ENCODE assay signal across 20 cellular contexts in the genomic region with DNA sequence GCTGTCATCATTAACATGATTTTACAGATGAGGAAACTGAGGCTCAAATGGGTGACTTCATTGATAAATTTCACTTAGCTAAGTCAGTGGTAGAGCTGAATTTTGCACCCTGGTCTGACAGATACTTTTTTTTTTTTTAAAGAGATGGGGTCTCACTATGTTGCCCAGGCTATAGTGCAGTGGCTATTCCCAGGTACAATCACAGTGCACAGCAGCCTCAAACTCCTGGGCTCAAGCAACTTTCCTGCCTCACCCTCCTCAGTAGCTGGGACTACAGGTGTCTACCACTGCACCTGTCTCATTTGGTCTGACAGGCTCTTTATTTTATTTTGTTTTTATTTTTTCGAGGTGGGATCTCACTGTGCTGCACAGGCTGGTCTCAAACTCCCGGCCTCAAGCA. TPM values are rescaled to one million over a fixed set of nuclear protein-coding genes. Genes with fewer than 3 reads are reported as not detected.
DNase-seq lines count a peak whose midpoint lies in the region; ATAC-seq, FAIRE-seq and TF ChIP-seq lines count a peak whose summit lies in the region.
"Had no signal": no experiment of that assay in that cellular context is flagged by ENCODE, and none has a peak within 500 bp of the region (broad histone marks: within the 10 kb centered on the region; RNA-seq: fewer than 3 reads in every experiment).

No MANE protein-coding gene starts in this region.

- TF ChIP-seq CTCF in HepG2 (CRISPR knock-in tag; IDR thresholded peaks at IDR 0.05): no peak
- no peak for TF ChIP-seq CTCF in right lobe of liver (IDR thresholded peaks at IDR 0.05)
- TF ChIP-seq CTCF in K562 (IDR thresholded peaks at IDR 0.05 in 2 of 3, conservative IDR thresholded peaks at IDR 0.05 in 1 of 3; ENCODE audit: insufficient read depth in 2 of 3, low read depth in 1 of 3, low read length in 3 of 3): no peak
- TF ChIP-seq CTCF in transverse colon (IDR thresholded peaks at IDR 0.05): no peak
- no peak for TF ChIP-seq CTCF in gastroesophageal sphincter (IDR thresholded peaks at IDR 0.05)

- no peak for TF ChIP-seq EP300 in HepG2 (IDR thresholded peaks at IDR 0.05; ENCODE audit: low read depth in 2 of 2, low read length in 2 of 2)
- no peak for TF ChIP-seq EP300 in HepG2 (CRISPR knock-in tag; IDR thresholded peaks at IDR 0.05; ENCODE audit: borderline replicate concordance)
- TF ChIP-seq EP300 in K562 (IDR thresholded peaks at IDR 0.05; ENCODE audit: low read length): no peak
- no peak for TF ChIP-seq EP300 in transverse colon (IDR thresholded peaks at IDR 0.05; ENCODE audit: low read depth)
- TF ChIP-seq EP300 in gastroesophageal sphincter (IDR thresholded peaks at IDR 0.05): no peak

- no peak overlapping the region for H3K4me3 ChIP-seq in HepG2 (replicated peaks in 1 of 3; ENCODE audit: insufficient read depth in 1 of 3, low read depth in 2 of 3, low read length in 3 of 3)
- no peak overlapping the region for H3K4me3 ChIP-seq in right lobe of liver
- H3K4me3 ChIP-seq in K562: no peak overlapping the region
- H3K4me3 ChIP-seq in transverse colon: no peak overlapping the region
- H3K4me3 ChIP-seq in gastroesophageal sphincter: no peak overlapping the region
- H3K4me3 ChIP-seq: A549; BLaER1 treated with 17β-estradiol and CSF1 and Interleukin-3, amounts not matched to agents 10 nM and 100 nM had no signal

- no peak for TF ChIP-seq RAD21 in HepG2 (CRISPR knock-in tag; IDR thresholded peaks at IDR 0.05)
- TF ChIP-seq RAD21 in K562 (CRISPR knock-in tag; conservative IDR thresholded peaks at IDR 0.05 in 1 of 2, IDR thresholded peaks at IDR 0.05 in 1 of 2): no peak

- peaks cover 31% of the 10 kb centered on the region for H3K4me1 ChIP-seq in HepG2 (ENCODE audit: insufficient read depth, low read length)
- H3K4me1 ChIP-seq in right lobe of liver: no peaks in the 10 kb centered on the region
- H3K4me1 ChIP-seq in K562 (replicated peaks in 1 of 2; ENCODE audit: control insufficient read depth in 2 of 2, insufficient read depth in 2 of 2, low read length in 2 of 2): peaks cover 2 to 5% of the 10 kb centered on the region in 2 experiments; a peak in 3 of 5 replicates
- H3K4me1 ChIP-seq in transverse colon: peaks cover 4 to 25% (median 11%) of the 10 kb centered on the region in 4 donors
- peaks cover 0 to 17% (median 10%) of the 10 kb centered on the region in 3 donors for H3K4me1 ChIP-seq in gastroesophageal sphincter

- H3K27me3 ChIP-seq in HepG2 (ENCODE audit: control insufficient read depth in 1 of 2, insufficient read depth in 2 of 2, low read length in 2 of 2) (no peaks in the 10 kb centered on the region), right lobe of liver (no peaks in the 10 kb centered on the region), K562 (ENCODE audit: control insufficient read depth in 2 of 2, insufficient read depth in 2 of 2, low read length in 2 of 2) (no peaks in the 10 kb centered on the region), transverse colon (no peaks in the 10 kb centered on the region), gastroesophageal sphincter (no peaks in the 10 kb centered on the region)
- H3K27me3 ChIP-seq: BLaER1 treated with 17β-estradiol and CSF1 and Interleukin-3, amounts not matched to agents 10 nM and 100 nM had no signal

- WGBS in HepG2 (ENCODE audit: low lambda C conversion rate): 31% methylated on average over 2 of the region's 2 CpGs
- 92% methylated on average over 2 of the region's 2 CpGs for WGBS in right lobe of liver (ENCODE audit: insufficient coverage, low coverage, low lambda C conversion rate, missing lambda C conversion rate)
- WGBS in K562 (ENCODE audit: insufficient coverage, low coverage, missing lambda C conversion rate): 30% methylated on average over 2 of the region's 2 CpGs
- 88 to 100% methylated on average over 1 to 2 of the region's 2 CpGs for WGBS in transverse colon (ENCODE audit: low coverage in 1 of 2), 2 donors
- WGBS in gastroesophageal sphincter (ENCODE audit: low coverage in 1 of 2), 2 donors: 100% methylated on average over 1 of the region's 2 CpGs

- no peak overlapping the region for H3K4me2 ChIP-seq in HepG2 (ENCODE audit: low read depth, low read length)
- no peak overlapping the region for H3K4me2 ChIP-seq in K562 (ENCODE audit: insufficient read depth, low read length)
- H3K4me2 ChIP-seq: A549; BLaER1 treated with 17β-estradiol and CSF1 and Interleukin-3, amounts not matched to agents 10 nM and 100 nM had no signal

- TF ChIP-seq POLR2A in HepG2 (IDR thresholded peaks at IDR 0.05; ENCODE audit: insufficient read depth in 1 of 2, low read depth in 2 of 2, low read length in 2 of 2): no peak
- no peak for TF ChIP-seq POLR2A in right lobe of liver (IDR thresholded peaks at IDR 0.05)
- TF ChIP-seq POLR2A in K562 (conservative IDR thresholded peaks at IDR 0.05): no peak
- TF ChIP-seq POLR2A in transverse colon (IDR thresholded peaks at IDR 0.05): no peak
- no peak for TF ChIP-seq POLR2A in gastroesophageal sphincter (IDR thresholded peaks at IDR 0.05)

- H3K9ac ChIP-seq in HepG2 (ENCODE audit: insufficient read depth, low read depth, low read length): no peak overlapping the region
- no peak overlapping the region for H3K9ac ChIP-seq in K562 (ENCODE audit: insufficient read depth in 1 of 2, low read depth in 2 of 2, low read length in 2 of 2)
- H3K9ac ChIP-seq: BLaER1 treated with 17β-estradiol and CSF1 and Interleukin-3, amounts not matched to agents 10 nM and 100 nM had no signal

- CTCF ChIA-PET in HepG2 (lab: Yijun Ruan, JAX; ENCODE audit: low intra/inter-chr PET ratio, low total read pairs): no interaction called here
- CTCF ChIA-PET in K562 (lab: Yijun Ruan, JAX; ENCODE audit: low intra/inter-chr PET ratio): no interaction called here

- no peak overlapping the region for H2AFZ ChIP-seq in HepG2 (ENCODE audit: low read length)
- no peak overlapping the region for H2AFZ ChIP-seq in K562 (ENCODE audit: low read depth, low read length)

- ATAC-seq in HepG2 (no peak), right lobe of liver (no peak), K562 (no peak), gastroesophageal sphincter (no peak)
- ATAC-seq: A549; CD8-positive, alpha-beta T cell had no signal

- in situ Hi-C loops in HepG2 (cut with HindIII; ENCODE audit: extremely low pct_ligation_motif_present, low pct_unique_long_range_greater_than_20kb) (no loop called here), K562 (cut with MboI) (no loop called here), transverse colon (cut with MboI; ENCODE audit: low pct_ligation_motif_present in 1 of 4, low pct_unique_long_range_greater_than_20kb in 1 of 4, low sequenced_read_pairs in 3 of 4) (no loop called here)

- no TSS peak for BruUV-seq in HepG2 (replicated peaks; lab: Mats Ljungman, UMichigan)
- BruUV-seq in K562 (replicated peaks; lab: Mats Ljungman, UMichigan): no TSS peak

- POLR2A ChIA-PET in HepG2 (lab: Yijun Ruan, JAX): no interaction called here
- POLR2A ChIA-PET in K562 (lab: Yijun Ruan, JAX): interaction anchor here (0.6 to 1.0 kb wide), 2 partner anchors 15 to 23 kb away, joined by 3 to 4 read pairs; no protein-coding TSS in a partner anchor

- H3K79me2 ChIP-seq in HepG2 (ENCODE audit: insufficient read depth, low read length): no peaks in the 10 kb centered on the region
- no peaks in the 10 kb centered on the region for H3K79me2 ChIP-seq in K562 (ENCODE audit: control insufficient read depth, insufficient read depth, low read length)

- intact Hi-C loops in HepG2 (cut with micrococcal nuclease; ENCODE audit: unreplicated experiment) (no loop called here), right lobe of liver (cut with DNase I) (no loop called here), K562 (cut with micrococcal nuclease) (no loop called here), transverse colon (cut with DNase I; ENCODE audit: low total_unique reads) (no loop called here)

- no peak overlapping the region for H3K27ac ChIP-seq in HepG2 (ENCODE audit: extremely low read length, insufficient read depth, low read length)
- H3K27ac ChIP-seq in right lobe of liver: no peak overlapping the region
- no peak overlapping the region for H3K27ac ChIP-seq in K562 (ENCODE audit: extremely low read depth, low read depth, low read length)
- no peak overlapping the region for H3K27ac ChIP-seq in transverse colon
- no peak overlapping the region for H3K27ac ChIP-seq in gastroesophageal sphincter
- H3K27ac ChIP-seq: 22Rv1; A549; BLaER1 treated with 17β-estradiol and CSF1 and Interleukin-3, amounts not matched to agents 10 nM and 100 nM; C4-2B had no signal

- H3K9me3 ChIP-seq in HepG2 (ENCODE audit: low read length) (no peaks in the 10 kb centered on the region), right lobe of liver (no peaks in the 10 kb centered on the region), K562 (replicated peaks; ENCODE audit: control insufficient read depth, insufficient read depth, low read depth, low read length) (no peaks in the 10 kb centered on the region), transverse colon (no peaks in the 10 kb centered on the region), gastroesophageal sphincter (no peaks in the 10 kb centered on the region)
- H3K9me3 ChIP-seq: A549; BLaER1 treated with 17β-estradiol and CSF1 and Interleukin-3, amounts not matched to agents 10 nM and 100 nM; Caco-2 had no signal

- no peaks in the 10 kb centered on the region for H4K20me1 ChIP-seq in HepG2 (ENCODE audit: insufficient read depth, low read length)
- H4K20me1 ChIP-seq in K562 (replicated peaks; ENCODE audit: control insufficient read depth, insufficient read depth, low read length): no peaks in the 10 kb centered on the region
- H4K20me1 ChIP-seq: BLaER1 treated with 17β-estradiol and CSF1 and Interleukin-3, amounts not matched to agents 10 nM and 100 nM had no signal

- no peaks in the 10 kb centered on the region for H3K36me3 ChIP-seq in HepG2 (replicated peaks in 1 of 2; ENCODE audit: control insufficient read depth in 1 of 2, insufficient read depth in 2 of 2, low read length in 2 of 2)
- H3K36me3 ChIP-seq in right lobe of liver: no peaks in the 10 kb centered on the region
- no peaks in the 10 kb centered on the region for H3K36me3 ChIP-seq in K562 (ENCODE audit: control insufficient read depth, insufficient read depth, low read length)
- H3K36me3 ChIP-seq in transverse colon: no peaks in the 10 kb centered on the region
- H3K36me3 ChIP-seq in gastroesophageal sphincter: no peaks in the 10 kb centered on the region
- H3K36me3 ChIP-seq: BLaER1 treated with 17β-estradiol and CSF1 and Interleukin-3, amounts not matched to agents 10 nM and 100 nM had no signal

- H3K9me1 ChIP-seq in K562 (ENCODE audit: control insufficient read depth, insufficient read depth, low read length): no peaks in the 10 kb centered on the region

- DNase-seq in HepG2 (ENCODE audit: low spot score) (no peak), right lobe of liver (no peak), K562 (ENCODE audit: extremely low read depth in 1 of 4, low spot score in 3 of 4) (no peak), transverse colon (no peak)
- DNase-seq: AML-193; Caco-2; Calu3; CD4-positive, alpha-beta T cell; CD8-positive, alpha-beta T cell; DMS79 treated with DMSO at 0.1 percent for 48 hours; GF-D8 had no signal

- FAIRE-seq in HepG2 (lab: Jason Lieb, UNC) (no peak), K562 (lab: Jason Lieb, UNC) (no peak)
- FAIRE-seq: A549, D721Med, G401.6, GM12891, GM19239 had no signal

RNA-seq across cellular contexts. Expression of a gene that starts 24.2 kb away (rescaled TPM):
- total RNA-seq in HepG2 (2016; rRNA removed; fragmentation: Illumina TruSeq; extraction: Trizol) (73.7 and 128 TPM in 2 replicates), right lobe of liver (100 to 1,000 TPM in 1 of 6 experiments, 10 to 100 TPM in 5; 36.6 to 100 (median 57.5) TPM), K562 (2014; rRNA removed) (118 and 123 TPM in 2 replicates), K562 (2014; rRNA removed; fragmentation: Illumina TruSeq; extraction: Trizol) (154 and 166 TPM in 2 replicates), K562 (2015; rRNA removed; fragmentation: Illumina TruSeq; extraction: Trizol) (141 and 147 TPM in 2 replicates), K562 (2021) (206 TPM in 2 replicates), transverse colon (100 to 1,000 TPM in 3 of 4 donors, 10 to 100 TPM in 1; 68.1 to 153 (median 128) TPM), gastroesophageal sphincter (100 to 1,000 TPM; 277 to 473 (median 342) TPM)
- 21.0 and 28.0 TPM in 2 replicates for total RNA-seq in HepG2 (2016; cell fraction: cytosol; rRNA removed; fragmentation: Illumina TruSeq; extraction: Trizol; ENCODE audit: low read depth)
- 70.7 and 135 TPM in 2 replicates for total RNA-seq in HepG2 (2016; cell fraction: insoluble cytoplasmic fraction; rRNA removed; fragmentation: Illumina TruSeq; extraction: Trizol)
- 29.9 and 30.4 TPM in 2 replicates for total RNA-seq in HepG2 (2016; cell fraction: membrane; rRNA removed; fragmentation: Illumina TruSeq; extraction: Trizol)
- total RNA-seq in HepG2 (2016; cell fraction: nucleus; rRNA removed; fragmentation: Illumina TruSeq; extraction: Trizol): 66.4 and 67.4 TPM in 2 replicates
- polyA plus RNA-seq in HepG2 (2011; rRNA removed) (116 and 131 TPM in 2 replicates), K562 (2011; rRNA removed) (265 and 280 TPM in 2 replicates), K562 (2014; fragmentation: Illumina TruSeq; extraction: Trizol) (142 and 159 TPM in 2 replicates), K562 (2014; fragmentation: Nextera tagmentation; extraction: Ambion mirVana) (10 to 100 TPM; 55.2 to 68.6 TPM), K562 (2014; rRNA removed) (125 and 150 TPM in 2 replicates)
- 95.2 and 104 TPM in 2 replicates for polyA plus RNA-seq in HepG2 (2011; cell fraction: cytosol; rRNA removed)
- polyA plus RNA-seq in HepG2 (2011; cell fraction: nucleus; rRNA removed): 66.8 and 86.4 TPM in 2 replicates
- 68.8 and 74.2 TPM in 2 replicates for polyA plus RNA-seq in HepG2 (2012)
- 5.3 and 6.6 TPM in 2 replicates for polyA plus RNA-seq in HepG2 (2016; cell fraction: cytosol; fragmentation: Illumina TruSeq; extraction: Trizol; ENCODE audit: low read depth)
- 202 and 219 TPM in 2 replicates for polyA plus RNA-seq in HepG2 (2016; cell fraction: insoluble cytoplasmic fraction; fragmentation: Illumina TruSeq; extraction: Trizol; ENCODE audit: low read depth)
- 17.3 and 18.7 TPM in 2 replicates for polyA plus RNA-seq in HepG2 (2016; cell fraction: membrane; fragmentation: Illumina TruSeq; extraction: Trizol; ENCODE audit: low read depth)
- polyA plus RNA-seq in HepG2 (2016; cell fraction: nucleus; fragmentation: Illumina TruSeq; extraction: Trizol; ENCODE audit: insufficient read depth, low read depth): 93.1 and 94.0 TPM in 2 replicates
- polyA minus RNA-seq in HepG2 (2011; rRNA and poly(A)+ RNA removed; ENCODE audit: low replicate concordance): 321 and 493 TPM in 2 replicates
- 108 and 148 TPM in 2 replicates for polyA minus RNA-seq in HepG2 (2011; cell fraction: cytosol; rRNA and poly(A)+ RNA removed)
- 132 and 144 TPM in 2 replicates for polyA minus RNA-seq in HepG2 (2011; cell fraction: nucleus; rRNA and poly(A)+ RNA removed)
- 275 and 365 TPM in 2 replicates for total RNA-seq in K562 (2011; cell fraction: chromatin; rRNA removed; ENCODE audit: low replicate concordance)
- 109 and 134 TPM in 2 replicates for total RNA-seq in K562 (2011; cell fraction: nucleolus; rRNA removed)
- total RNA-seq in K562 (2011; cell fraction: nucleoplasm; rRNA removed): 215 and 268 TPM in 2 replicates
- polyA plus RNA-seq in K562 (2011; cell fraction: cytosol; rRNA removed): 140 and 201 TPM in 2 replicates
- polyA plus RNA-seq in K562 (2011; cell fraction: nucleus; rRNA removed): 132 and 151 TPM in 2 replicates
- polyA plus RNA-seq in K562 (2012): 106 and 126 TPM in 2 replicates
- 667 and 775 TPM in 2 replicates for polyA minus RNA-seq in K562 (2011; rRNA and poly(A)+ RNA removed)
- 210 and 245 TPM in 2 replicates for polyA minus RNA-seq in K562 (2011; cell fraction: cytosol; rRNA and poly(A)+ RNA removed)
- polyA minus RNA-seq in K562 (2011; cell fraction: nucleus; rRNA and poly(A)+ RNA removed): 85.0 and 160 TPM in 2 replicates
